In genomic region chr17:76554131-76554530, GRCh38 we compare ENCODE assay signal across 13 cellular contexts. TPM values are rescaled to one million over a fixed set of nuclear protein-coding genes. Genes with fewer than 3 reads are reported as not detected.
DNase-seq lines count a peak whose midpoint lies in the region; ATAC-seq and TF ChIP-seq lines count a peak whose summit lies in the region.
"Had no signal": no experiment of that assay in that cellular context is flagged by ENCODE, and none has a peak within 500 bp of the region (broad histone marks: within the 10 kb centered on the region; RNA-seq: fewer than 3 reads in every experiment).

No MANE protein-coding gene starts in this region.

- H3K4me3 Mint-ChIP-seq in brain: peak overlapping the region in 1 of 5 experiments; percentile 72
- H3K4me3 Mint-ChIP-seq in stimulated activated naive CD8-positive, alpha-beta T cell treated with anti-CD3 and anti-CD28 coated beads, Interleukin-15, amount 100 ng/mL, for 72 hours: no peak overlapping the region
- no peak overlapping the region for H3K4me3 Mint-ChIP-seq in CD4-positive, alpha-beta T cell
- H3K4me3 Mint-ChIP-seq: activated CD8-positive, alpha-beta T cell treated with anti-CD3 and anti-CD28 coated beads for 36 hours had no signal

- intact Hi-C loops in CD4-positive, alpha-beta T cell (cut with DNase I, micrococcal nuclease): no loop called here

- peaks cover 6% of the 10 kb centered on the region for H3K36me3 Mint-ChIP-seq in brain
- H3K36me3 Mint-ChIP-seq in CD4-positive, alpha-beta T cell (ENCODE audit: low read depth): peaks cover 23% of the 10 kb centered on the region

- H3K9me3 ChIP-seq in skeletal muscle tissue (ENCODE audit: control insufficient read depth in 3 of 3, low read length in 3 of 3): no peaks in the 10 kb centered on the region
- H3K9me3 ChIP-seq in CD4-positive, alpha-beta T cell (ENCODE audit: control insufficient read depth, low read length): no peaks in the 10 kb centered on the region

- DNase-seq in NCI-H1092 treated with DMSO at 0.1 percent for 48 hours (lab: John Stamatoyannopoulos, UW) (peak; percentile 64), kidney glomerular epithelial cell (lab: John Stamatoyannopoulos, UW) (peak; percentile 29)
- no peak for DNase-seq in stimulated activated naive CD8-positive, alpha-beta T cell treated with anti-CD3 and anti-CD28 coated beads, Interleukin-15, amount 100 ng/mL, for 72 hours
- DNase-seq in CD4-positive, alpha-beta T cell: no peak
- DNase-seq: activated CD8-positive, alpha-beta T cell treated with anti-CD3 and anti-CD28 coated beads for 36 hours; activated naive CD4-positive, alpha-beta T cell treated with Interleukin-2 at 50 U/mL for 16 hours; CD4-positive, alpha-beta memory T cell; NCI-H1105; T1000 had no signal

- TF ChIP-seq CTCF in brain (conservative IDR thresholded peaks at IDR 0.05): no peak
- no peak for TF ChIP-seq CTCF in CD4-positive, alpha-beta T cell (IDR thresholded peaks at IDR 0.05)

- H3K9ac ChIP-seq in skeletal muscle tissue (ENCODE audit: low read depth in 1 of 3, low read length in 3 of 3): peak overlapping the region; percentile 1 to 32 (median 2)

- CTCF ChIA-PET in CD4-positive, alpha-beta T cell (lab: Charles Lee): interaction anchor here (0.8 kb wide), 1 partner anchor 31 kb away, joined by 3 read pairs; no protein-coding TSS in a partner anchor

- H3K4me1 Mint-ChIP-seq in brain: peaks cover 48% of the 10 kb centered on the region
- H3K4me1 Mint-ChIP-seq in stimulated activated naive CD8-positive, alpha-beta T cell treated with anti-CD3 and anti-CD28 coated beads, Interleukin-15, amount 100 ng/mL, for 72 hours: peaks cover 40% of the 10 kb centered on the region
- peaks cover 30% of the 10 kb centered on the region for H3K4me1 Mint-ChIP-seq in CD4-positive, alpha-beta T cell (ENCODE audit: low read depth)

- H3K36me3 ChIP-seq in skeletal muscle tissue (ENCODE audit: control insufficient read depth in 3 of 3, insufficient read depth in 3 of 3, low read length in 3 of 3): no peaks in the 10 kb centered on the region
- H3K36me3 ChIP-seq: cardiac muscle cell had no signal

- no peaks in the 10 kb centered on the region for H3K27me3 ChIP-seq in skeletal muscle tissue (ENCODE audit: control insufficient read depth in 3 of 3, insufficient read depth in 3 of 3, low read length in 3 of 3)
- no peaks in the 10 kb centered on the region for H3K27me3 ChIP-seq in CD4-positive, alpha-beta T cell (ENCODE audit: control insufficient read depth, insufficient read depth, low read length)
- H3K27me3 ChIP-seq: cardiac muscle cell had no signal

- peak overlapping the region; percentile 66 for H3K27ac ChIP-seq in skeletal muscle tissue (ENCODE audit: low read depth, low read length)
- no peak overlapping the region for H3K27ac ChIP-seq in CD4-positive, alpha-beta T cell (ENCODE audit: low read depth, low read length)
- H3K27ac ChIP-seq: cardiac muscle cell had no signal

- H3K27ac Mint-ChIP-seq in brain: peak overlapping the region; percentile 12 to 77 (median 61)
- no peak overlapping the region for H3K27ac Mint-ChIP-seq in stimulated activated naive CD8-positive, alpha-beta T cell treated with anti-CD3 and anti-CD28 coated beads, Interleukin-15, amount 100 ng/mL, for 72 hours
- H3K27ac Mint-ChIP-seq in CD4-positive, alpha-beta T cell: no peak overlapping the region
- H3K27ac Mint-ChIP-seq: activated CD8-positive, alpha-beta T cell treated with anti-CD3 and anti-CD28 coated beads for 36 hours had no signal

- H3K27me3 Mint-ChIP-seq in brain: peaks cover 12% of the 10 kb centered on the region
- H3K27me3 Mint-ChIP-seq in stimulated activated naive CD8-positive, alpha-beta T cell treated with anti-CD3 and anti-CD28 coated beads, Interleukin-15, amount 100 ng/mL, for 72 hours: no peaks in the 10 kb centered on the region
- no peaks in the 10 kb centered on the region for H3K27me3 Mint-ChIP-seq in CD4-positive, alpha-beta T cell
- H3K27me3 Mint-ChIP-seq: activated CD8-positive, alpha-beta T cell treated with anti-CD3 and anti-CD28 coated beads for 36 hours; CD4-positive, alpha-beta memory T cell had no signal

- ATAC-seq in GM19467 (IDR thresholded peaks at IDR 0.05; ENCODE audit: unreplicated experiment): no peak
- ATAC-seq in stimulated activated naive CD8-positive, alpha-beta T cell treated with anti-CD3 and anti-CD28 coated beads, Interleukin-15, amount 100 ng/mL, for 72 hours: no peak
- ATAC-seq in CD4-positive, alpha-beta T cell (ENCODE audit: poor library complexity): no peak
- ATAC-seq: activated CD8-positive, alpha-beta T cell treated with anti-CD3 and anti-CD28 coated beads for 36 hours had no signal

- POLR2A ChIA-PET in CD4-positive, alpha-beta T cell (lab: Charles Lee): no interaction called here

- H3K4me3 ChIP-seq in skeletal muscle tissue (ENCODE audit: low read length in 3 of 3): no peak overlapping the region
- H3K4me3 ChIP-seq: cardiac muscle cell had no signal

- H3K4me1 ChIP-seq in skeletal muscle tissue (ENCODE audit: control insufficient read depth in 3 of 3, insufficient read depth in 3 of 3, low read length in 3 of 3): peaks cover 28 to 45% (median 36%) of the 10 kb centered on the region in 3 donors

- H3K9me3 Mint-ChIP-seq in brain: peaks cover 0 to 4% (median 3%) of the 10 kb centered on the region in 5 experiments
- no peaks in the 10 kb centered on the region for H3K9me3 Mint-ChIP-seq in stimulated activated naive CD8-positive, alpha-beta T cell treated with anti-CD3 and anti-CD28 coated beads, Interleukin-15, amount 100 ng/mL, for 72 hours
- no peaks in the 10 kb centered on the region for H3K9me3 Mint-ChIP-seq in CD4-positive, alpha-beta T cell
- H3K9me3 Mint-ChIP-seq: activated CD8-positive, alpha-beta T cell treated with anti-CD3 and anti-CD28 coated beads for 36 hours; CD4-positive, alpha-beta memory T cell had no signal

RNA-seq across cellular contexts. Expression of gene PRCD, which starts 14.3 kb away (rescaled TPM):
- 9.9 TPM for polyA plus RNA-seq in brain (ENCODE audit: insufficient read depth, low read depth, low replicate concordance)
- total RNA-seq in skeletal muscle tissue: 0.52 TPM
- not detected for total RNA-seq in CD4-positive, alpha-beta T cell
- total RNA-seq: activated CD8-positive, alpha-beta T cell treated with anti-CD3 and anti-CD28 coated beads for 36 hours; CD4-positive, alpha-beta memory T cell had no signal
- polyA plus RNA-seq: CD4-positive, alpha-beta memory T cell had no signal

RNA-seq across cellular contexts. Expression of gene CYGB, which starts 16.6 kb away (rescaled TPM):
- polyA plus RNA-seq in brain (ENCODE audit: insufficient read depth, low read depth, low replicate concordance): 6.8 TPM
- 8.9 TPM for total RNA-seq in skeletal muscle tissue
- total RNA-seq in CD4-positive, alpha-beta T cell: not detected
- total RNA-seq: CD4-positive, alpha-beta memory T cell had no signal
- polyA plus RNA-seq: CD4-positive, alpha-beta memory T cell had no signal

RNA-seq across cellular contexts. Expression of gene ST6GALNAC2, which starts 31.5 kb away (rescaled TPM):
- 8.3 TPM for polyA plus RNA-seq in brain (ENCODE audit: insufficient read depth, low read depth, low replicate concordance)
- total RNA-seq in skeletal muscle tissue: 2.6 TPM
- 1 to 10 TPM in 1 of 2 experiments, under 1 TPM in 1; 0.49 to 1.2 TPM for total RNA-seq in CD4-positive, alpha-beta T cell
- total RNA-seq: activated CD8-positive, alpha-beta T cell treated with anti-CD3 and anti-CD28 coated beads for 36 hours had no signal

RNA-seq across cellular contexts. Expression of gene RHBDF2, which starts 52.9 kb away (rescaled TPM):
- polyA plus RNA-seq in brain (ENCODE audit: insufficient read depth, low read depth, low replicate concordance): 6.7 TPM
- 3.7 TPM for total RNA-seq in skeletal muscle tissue
- 10 to 100 TPM; 22.6 to 24.9 TPM for total RNA-seq in CD4-positive, alpha-beta T cell

Comparison
In these comparisons a context has a peak if more than half of its experiments do, and no peak if none do; other contexts are left out.
1. DNase-seq: peak in NCI-H1092 treated with DMSO at 0.1 percent for 48 hours (single experiment) and kidney glomerular epithelial cell (single experiment); none in stimulated activated naive CD8-positive, alpha-beta T cell treated with anti-CD3 and anti-CD28 coated beads, Interleukin-15, amount 100 ng/mL, for 72 hours (0 of 2) and CD4-positive, alpha-beta T cell (0 of 10).
2. H3K27ac Mint-ChIP-seq: peak in brain (5 of 5); none in stimulated activated naive CD8-positive, alpha-beta T cell treated with anti-CD3 and anti-CD28 coated beads, Interleukin-15, amount 100 ng/mL, for 72 hours (0 of 2) and CD4-positive, alpha-beta T cell (single experiment).